In genomic region chr19:4038057-4038456, GRCh38 we compare ENCODE assay signal across 15 cellular contexts. TPM values are rescaled to one million over a fixed set of nuclear protein-coding genes. Genes with fewer than 3 reads are reported as not detected.
DNase-seq lines count a peak whose midpoint lies in the region; ATAC-seq and TF ChIP-seq lines count a peak whose summit lies in the region.
"Had no signal": no experiment of that assay in that cellular context is flagged by ENCODE, and none has a peak within 500 bp of the region (broad histone marks: within the 10 kb centered on the region; RNA-seq: fewer than 3 reads in every experiment).

No MANE protein-coding gene starts in this region.

- peaks cover 52% of the 10 kb centered on the region for H3K36me3 Mint-ChIP-seq in Calu3 (ENCODE audit: insufficient read depth, unreplicated experiment)
- H3K36me3 Mint-ChIP-seq in glutamatergic neuron (ENCODE audit: unreplicated experiment) = no peaks in the 10 kb centered on the region
- peaks cover 57% of the 10 kb centered on the region for H3K36me3 Mint-ChIP-seq in Caco-2 (ENCODE audit: insufficient read depth, unreplicated experiment)

- H3K4me1 ChIP-seq in tibial nerve = peaks cover 0 to 52% (median 22%) of the 10 kb centered on the region in 4 donors
- no peaks in the 10 kb centered on the region for H3K4me1 ChIP-seq in Caco-2

- H3K4me3 Mint-ChIP-seq in Calu3 (ENCODE audit: low read depth, unreplicated experiment) (no peak overlapping the region), glutamatergic neuron (ENCODE audit: unreplicated experiment) (peak overlapping the region; percentile 32), Caco-2 (ENCODE audit: unreplicated experiment) (no peak overlapping the region)
- H3K4me3 Mint-ChIP-seq: CD4-positive, alpha-beta memory T cell; GM23338 had no signal

- H3K9me3 ChIP-seq in tibial nerve (no peaks in the 10 kb centered on the region), Caco-2 (no peaks in the 10 kb centered on the region)

- no peak for ATAC-seq in HG03039 (IDR thresholded peaks at IDR 0.05; ENCODE audit: unreplicated experiment)
- ATAC-seq: GM23338 had no signal

- no peak for TF ChIP-seq EP300 in tibial nerve (IDR thresholded peaks at IDR 0.05)

- peaks cover 10% of the 10 kb centered on the region for H3K36me3 ChIP-seq in H7 (replicated peaks; ENCODE audit: control insufficient read depth, insufficient read depth, low read length)
- H3K36me3 ChIP-seq in tibial nerve = peaks cover 0 to 75% (median 8%) of the 10 kb centered on the region in 3 donors
- peaks cover 2% of the 10 kb centered on the region for H3K36me3 ChIP-seq in Caco-2 (ENCODE audit: control insufficient read depth, insufficient read depth, low read length)

- H3K27ac Mint-ChIP-seq in Calu3 (ENCODE audit: unreplicated experiment) (peak overlapping the region; percentile 44), glutamatergic neuron (ENCODE audit: unreplicated experiment) (peak overlapping the region; percentile 74), Caco-2 (ENCODE audit: unreplicated experiment) (no peak overlapping the region)
- H3K27ac Mint-ChIP-seq: CD4-positive, alpha-beta memory T cell; GM23338 had no signal

- 69 to 78% methylated on average over 33 of the region's 33 CpGs for WGBS in tibial nerve, 2 donors

- no TSS peak for BruUV-seq in Calu3 (replicated peaks; lab: Mats Ljungman, UMichigan)
- no TSS peak for BruUV-seq in Caco-2 (replicated peaks; lab: Mats Ljungman, UMichigan)

- TF ChIP-seq POLR2A in tibial nerve (IDR thresholded peaks at IDR 0.05) = no peak

- H3K9me3 Mint-ChIP-seq in Calu3 (ENCODE audit: low read depth, unreplicated experiment) = no peaks in the 10 kb centered on the region
- H3K9me3 Mint-ChIP-seq in glutamatergic neuron (ENCODE audit: unreplicated experiment) = peaks cover 22% of the 10 kb centered on the region
- no peaks in the 10 kb centered on the region for H3K9me3 Mint-ChIP-seq in Caco-2 (ENCODE audit: unreplicated experiment)
- H3K9me3 Mint-ChIP-seq: CD4-positive, alpha-beta memory T cell; GM23338 had no signal

- H3K4me3 ChIP-seq in H7 (ENCODE audit: insufficient read depth, low read depth, low read length) (no peak overlapping the region), tibial nerve (no peak overlapping the region), Caco-2 (ENCODE audit: low read depth, low read length) (no peak overlapping the region)
- H3K4me3 ChIP-seq: GM23338 had no signal

- DNase-seq in Calu3 (no peak), H7 (peak; percentile 79), glutamatergic neuron (no peak), tibial nerve (ENCODE audit: low spot score in 2 of 2) (no peak), Caco-2 (no peak)
- DNase-seq: C1 segment of cervical spinal cord, COR-L47, DMS 273 treated with DMSO at 0.1 percent for 48 hours, DMS79, EL, GDM1, HCEC 1CT had no signal

- H3K4me1 Mint-ChIP-seq in Calu3 (ENCODE audit: low read depth, unreplicated experiment) = no peaks in the 10 kb centered on the region
- H3K4me1 Mint-ChIP-seq in glutamatergic neuron (ENCODE audit: low read depth, unreplicated experiment) = peaks cover 7% of the 10 kb centered on the region
- H3K4me1 Mint-ChIP-seq in Caco-2 (ENCODE audit: low read depth, unreplicated experiment) = no peaks in the 10 kb centered on the region
- H3K4me1 Mint-ChIP-seq: GM23338 had no signal

- CTCF ChIA-PET in Calu3 (lab: Charles Lee) = no interaction called here
- CTCF ChIA-PET in Caco-2 (lab: Charles Lee) = no interaction called here

- H3K27me3 Mint-ChIP-seq in Calu3 (ENCODE audit: unreplicated experiment) (no peaks in the 10 kb centered on the region), glutamatergic neuron (ENCODE audit: unreplicated experiment) (peaks cover 15% of the 10 kb centered on the region), Caco-2 (ENCODE audit: insufficient read depth, unreplicated experiment) (no peaks in the 10 kb centered on the region)
- H3K27me3 Mint-ChIP-seq: CD4-positive, alpha-beta memory T cell had no signal

- intact Hi-C loops in Calu3 (cut with micrococcal nuclease; ENCODE audit: unreplicated experiment) (no loop called here), Caco-2 (cut with micrococcal nuclease; ENCODE audit: unreplicated experiment) (no loop called here)

- H3K27ac ChIP-seq in tibial nerve = peak overlapping the region in 3 of 4 donors; percentile 34 to 81 (median 78)

- POLR2A ChIA-PET in Caco-2 (lab: Charles Lee) = no interaction called here

- H3K27me3 ChIP-seq in H7 (ENCODE audit: control insufficient read depth, insufficient read depth, low read length) (no peaks in the 10 kb centered on the region), tibial nerve (no peaks in the 10 kb centered on the region), Caco-2 (replicated peaks; ENCODE audit: control insufficient read depth, insufficient read depth, low read length) (no peaks in the 10 kb centered on the region)

- TF ChIP-seq CTCF in Calu3 (IDR thresholded peaks at IDR 0.05; ENCODE audit: unreplicated experiment) = no peak
- no peak for TF ChIP-seq CTCF in glutamatergic neuron (IDR thresholded peaks at IDR 0.05; ENCODE audit: partially characterized antibody, unreplicated experiment)
- TF ChIP-seq CTCF in tibial nerve (IDR thresholded peaks at IDR 0.05) = no peak
- TF ChIP-seq CTCF in Caco-2 (IDR thresholded peaks at IDR 0.05; ENCODE audit: insufficient read depth in 1 of 2, low read depth in 1 of 2, low read length in 1 of 2, severe bottlenecking in 1 of 2, unreplicated experiment in 1 of 2) = no peak

RNA-seq across cellular contexts. Expression of gene ZBTB7A, which starts 28.6 kb away (rescaled TPM):
- total RNA-seq in Calu3 (2022) = 38.0 and 44.7 TPM in 2 replicates
- total RNA-seq in H7 (2014; rRNA removed; shearing (Covaris generic)) = 18.3 and 20.8 TPM in 2 replicates
- total RNA-seq in glutamatergic neuron (ENCODE audit: unreplicated experiment) = 21.8 TPM
- total RNA-seq in tibial nerve = 10 to 100 TPM; 64.9 to 97.7 (median 86.7) TPM
- 11.9 and 14.7 TPM in 2 replicates for total RNA-seq in Caco-2 (2022)

RNA-seq across cellular contexts. Expression of gene PIAS4, which starts 30.5 kb away (rescaled TPM):
- 29.3 and 35.7 TPM in 2 replicates for total RNA-seq in Calu3 (2022)
- total RNA-seq in H7 (2014; rRNA removed; shearing (Covaris generic)) = 47.9 and 54.4 TPM in 2 replicates
- 95.8 TPM for total RNA-seq in glutamatergic neuron (ENCODE audit: unreplicated experiment)
- total RNA-seq in tibial nerve = 10 to 100 TPM; 23.0 to 32.4 (median 26.3) TPM
- 43.3 and 45.7 TPM in 2 replicates for total RNA-seq in Caco-2 (2022)

RNA-seq across cellular contexts. Expression of gene EEF2, which starts 52.8 kb away (rescaled TPM):
- 1,011 and 1,166 TPM in 2 replicates for total RNA-seq in Calu3 (2022)
- 2,968 and 3,290 TPM in 2 replicates for total RNA-seq in H7 (2014; rRNA removed; shearing (Covaris generic))
- 2,255 TPM for total RNA-seq in glutamatergic neuron (ENCODE audit: unreplicated experiment)
- total RNA-seq in tibial nerve = 1,000 to 10,000 TPM; 1,233 to 1,650 (median 1,549) TPM
- total RNA-seq in Caco-2 (2022) = 2,154 and 2,157 TPM in 2 replicates
